In genomic region chr5:159208508-159209437, GRCh38 we compare ENCODE assay signal across 8 cellular contexts. TPM values are rescaled to one million over a fixed set of nuclear protein-coding genes. Genes with fewer than 3 reads are reported as not detected.
A peak's percentile ranks its signal among the peaks of the same experiment; 100 is the strongest.
DNase-seq lines count a peak whose midpoint lies in the region; ATAC-seq and TF ChIP-seq lines count a peak whose summit lies in the region.

No MANE protein-coding gene starts in this region.

- peaks cover 6% of the 10 kb centered on the region for H3K27me3 Mint-ChIP-seq in HFFc6 (ENCODE audit: insufficient read depth)
- no peaks in the 10 kb centered on the region for H3K27me3 Mint-ChIP-seq in activated naive CD8-positive, alpha-beta T cell treated with anti-CD3 and anti-CD28 coated beads for 36 hours

- H3K4me1 ChIP-seq in osteoblast (ENCODE audit: insufficient read depth, low read length) = peaks cover 30% of the 10 kb centered on the region

- no peaks in the 10 kb centered on the region for H3K9me3 Mint-ChIP-seq in HFFc6
- H3K9me3 Mint-ChIP-seq in activated naive CD8-positive, alpha-beta T cell treated with anti-CD3 and anti-CD28 coated beads for 36 hours = no peaks in the 10 kb centered on the region

- H3K4me3 Mint-ChIP-seq in HFFc6 = peak overlapping the region; percentile 98
- peak overlapping the region; percentile 100 for H3K4me3 Mint-ChIP-seq in activated naive CD8-positive, alpha-beta T cell treated with anti-CD3 and anti-CD28 coated beads for 36 hours

- no peaks in the 10 kb centered on the region for H3K9me3 ChIP-seq in osteoblast (ENCODE audit: low read depth, low read length)

- TF ChIP-seq CTCF in HFFc6 (IDR thresholded peaks at IDR 0.05) (no peak), osteoblast (IDR thresholded peaks at IDR 0.05; ENCODE audit: extremely low read depth, low read depth, low read length) (no peak)

- peaks cover 52% of the 10 kb centered on the region for H3K4me1 Mint-ChIP-seq in HFFc6 (ENCODE audit: low read depth)
- H3K4me1 Mint-ChIP-seq in activated naive CD8-positive, alpha-beta T cell treated with anti-CD3 and anti-CD28 coated beads for 36 hours = peaks cover 55% of the 10 kb centered on the region

- H3K27me3 ChIP-seq in osteoblast (ENCODE audit: insufficient read depth, low read length) = no peaks in the 10 kb centered on the region

- peak overlapping the region; percentile 97 for H3K27ac Mint-ChIP-seq in HFFc6
- H3K27ac Mint-ChIP-seq in activated naive CD8-positive, alpha-beta T cell treated with anti-CD3 and anti-CD28 coated beads for 36 hours = peak overlapping the region; percentile 100

- H3K79me2 ChIP-seq in osteoblast (ENCODE audit: insufficient read depth, low read length) = peaks cover 56% of the 10 kb centered on the region

- DNase-seq in NCI-H2196 (lab: John Stamatoyannopoulos, UW; ENCODE audit: unreplicated experiment) (peak; percentile 17), NCI-H2196 treated with DMSO at 0.1 percent for 48 hours (lab: John Stamatoyannopoulos, UW; ENCODE audit: unreplicated experiment) (no peak), HFFc6 (no peak), NCI-H226 (peak; percentile 28), Right ventricle myocardium superior (peak; percentile 42), osteoblast (ENCODE audit: insufficient read length, low spot score, missing footprints) (peak; percentile 83), SHP77 treated with DMSO at 0.1 percent for 48 hours (lab: John Stamatoyannopoulos, UW) (no peak)
- DNase-seq in activated naive CD8-positive, alpha-beta T cell treated with anti-CD3 and anti-CD28 coated beads for 36 hours = peak; percentile 21

- peak overlapping the region; percentile 88 for H3K27ac ChIP-seq in osteoblast (ENCODE audit: low read depth, low read length)

- H3K36me3 Mint-ChIP-seq in HFFc6 (ENCODE audit: low read depth) = peaks cover 26% of the 10 kb centered on the region
- H3K36me3 Mint-ChIP-seq in activated naive CD8-positive, alpha-beta T cell treated with anti-CD3 and anti-CD28 coated beads for 36 hours = peaks cover 34% of the 10 kb centered on the region

- intact Hi-C loops in Right ventricle myocardium superior (cut with DNase I) = loop anchor here (5.0 kb wide), 1 partner anchor 36 kb away; no protein-coding TSS in a partner anchor

- peak; percentile 32 for ATAC-seq in Right ventricle myocardium superior (ENCODE audit: poor library complexity)

- peaks cover 15% of the 10 kb centered on the region for H4K20me1 ChIP-seq in osteoblast (ENCODE audit: insufficient read depth, low read length)

- peak overlapping the region; percentile 93 for H3K4me2 ChIP-seq in osteoblast (ENCODE audit: insufficient read depth, low read length)

- peak overlapping the region; percentile 90 for H3K4me3 ChIP-seq in osteoblast (ENCODE audit: insufficient read depth, low read length)

- no peaks in the 10 kb centered on the region for H3K36me3 ChIP-seq in osteoblast (ENCODE audit: insufficient read depth, low read length)

- H2AFZ ChIP-seq in osteoblast (ENCODE audit: low read length) = peak overlapping the region; percentile 88

RNA-seq across cellular contexts. Expression of gene RNF145, which starts 0.6 kb away (rescaled TPM):
- total RNA-seq in HFFc6 (2021; fragmentation: NEBNext Ultra II Directional; extraction: Animal tissue kit (Norgen Biotek cat#: 25700)) = 10 to 100 TPM; 69.8 to 88.1 (median 78.6) TPM
- total RNA-seq in activated naive CD8-positive, alpha-beta T cell treated with anti-CD3 and anti-CD28 coated beads for 36 hours = 10 to 100 TPM; 80.3 to 88.5 TPM
- total RNA-seq in Right ventricle myocardium superior (20.7 TPM), osteoblast (37.7 and 38.4 TPM in 2 replicates)

RNA-seq across cellular contexts. Expression of gene UBLCP1, which starts 54.3 kb away (rescaled TPM):
- total RNA-seq in HFFc6 (2021; fragmentation: NEBNext Ultra II Directional; extraction: Animal tissue kit (Norgen Biotek cat#: 25700)) = 10 to 100 TPM; 30.6 to 37.6 (median 35.0) TPM
- 10 to 100 TPM; 40.4 to 42.3 TPM for total RNA-seq in activated naive CD8-positive, alpha-beta T cell treated with anti-CD3 and anti-CD28 coated beads for 36 hours
- 13.3 TPM for total RNA-seq in Right ventricle myocardium superior
- 36.9 and 37.1 TPM in 2 replicates for total RNA-seq in osteoblast

Comparison
In these comparisons a context has a peak if more than half of its experiments do, and no peak if none do; other contexts are left out.
1. DNase-seq: peak in NCI-H2196 (single experiment), NCI-H226 (single experiment), activated naive CD8-positive, alpha-beta T cell treated with anti-CD3 and anti-CD28 coated beads for 36 hours (single experiment), Right ventricle myocardium superior (single experiment) and osteoblast (single experiment); none in NCI-H2196 treated with DMSO at 0.1 percent for 48 hours (single experiment), HFFc6 (single experiment) and SHP77 treated with DMSO at 0.1 percent for 48 hours (single experiment).